Comparison of ENCODE assay signal across 8 cellular contexts in the genomic region with DNA sequence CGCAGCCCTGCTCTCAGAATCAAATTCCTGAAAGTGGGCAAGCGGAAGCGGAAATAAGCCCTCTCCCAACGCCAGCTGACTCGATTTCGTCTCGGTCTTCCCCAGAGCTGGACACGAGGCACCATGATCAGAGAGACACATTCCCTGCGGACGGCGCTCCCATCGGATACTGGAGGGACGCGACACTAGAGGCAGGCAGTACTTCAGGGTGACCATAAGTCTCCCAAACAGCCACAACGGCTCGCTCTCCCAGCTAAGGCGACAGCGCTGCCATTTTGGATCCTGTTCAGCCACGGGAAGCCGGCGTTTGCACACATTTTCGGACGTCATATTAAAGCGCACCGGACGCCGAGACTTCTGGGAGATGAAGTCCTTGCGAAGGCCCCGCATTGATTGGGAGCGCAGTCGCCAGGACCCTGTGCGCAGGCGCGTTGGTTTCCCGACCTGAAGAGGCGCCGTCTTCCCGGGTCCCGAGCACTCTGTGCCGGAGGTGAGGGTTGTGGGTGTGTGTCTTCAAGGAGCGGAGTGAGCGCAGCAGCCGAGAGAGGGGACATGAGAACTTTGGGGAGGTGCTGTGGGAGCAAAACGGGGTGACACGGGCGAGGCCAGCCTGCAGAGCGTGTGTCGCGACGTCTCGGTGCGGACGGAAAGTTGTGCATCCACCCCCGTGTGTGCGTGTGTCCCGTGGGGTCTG. TPM values are rescaled to one million over a fixed set of nuclear protein-coding genes. Genes with fewer than 3 reads are reported as not detected.
A peak's percentile ranks its signal among the peaks of the same experiment; 100 is the strongest.
DNase-seq lines count a peak whose midpoint lies in the region; ATAC-seq lines count a peak whose summit lies in the region.

A gene (plus strand): TSS at position 439 of the 694 bp plus-strand sequence. CDS start 10,418 bp downstream, outside the sequence.

- H3K4me3 ChIP-seq in effector memory CD4-positive, alpha-beta T cell (ENCODE audit: insufficient read depth, low read depth, low read length, poor library complexity, severe bottlenecking): peak within 1 kb of the TSS; percentile 93

- DNase-seq in COR-L47 (lab: John Stamatoyannopoulos, UW) (peak; percentile 95), HT-29 (ENCODE audit: low spot score) (peak; percentile 97), lung microvascular endothelial cell (ENCODE audit: low read depth in 2 of 2) (peak; percentile 98)
- peak; percentile 92 for DNase-seq in NK-92 treated with Interleukin-12 subunit alpha and Interleukin-12 subunit beta, amount 100 ng/mL, for 24 hours (lab: John Stamatoyannopoulos, UW)
- DNase-seq in activated CD8-positive, alpha-beta memory T cell treated with anti-CD3 and anti-CD28 coated beads for 4 hours (ENCODE audit: low read depth in 2 of 2): peak; percentile 95 to 96
- peak; percentile 93 to 97 (median 95) for DNase-seq in effector memory CD4-positive, alpha-beta T cell
- peak; percentile 92 to 95 (median 94) for DNase-seq in stimulated activated CD4-positive, alpha-beta T cell treated with anti-CD3 and anti-CD28 coated beads, TNF-alpha, amount 100 ng/mL, for 4 hours (ENCODE audit: low read depth in 3 of 3)

- H3K4me1 ChIP-seq in effector memory CD4-positive, alpha-beta T cell (ENCODE audit: control insufficient read depth, insufficient read depth, low read length, poor library complexity, severe bottlenecking): peaks cover 7% of the 10 kb centered on the region

- H3K27ac ChIP-seq in effector memory CD4-positive, alpha-beta T cell (ENCODE audit: insufficient read depth, low read length, poor library complexity, severe bottlenecking): peak within 1 kb of the TSS; percentile 85

- H3K9me3 ChIP-seq in effector memory CD4-positive, alpha-beta T cell (ENCODE audit: control insufficient read depth, low read length): no peaks in the 10 kb centered on the region

- no peaks in the 10 kb centered on the region for H3K36me3 ChIP-seq in effector memory CD4-positive, alpha-beta T cell (ENCODE audit: control insufficient read depth, insufficient read depth, low read length)

- H3K27me3 ChIP-seq in effector memory CD4-positive, alpha-beta T cell (replicated peaks; ENCODE audit: control insufficient read depth, insufficient read depth, low read length, poor library complexity, severe bottlenecking): no peaks in the 10 kb centered on the region

- ATAC-seq in GM21360 (IDR thresholded peaks at IDR 0.05; ENCODE audit: unreplicated experiment): peak; percentile 91

RNA-seq across cellular contexts. Expression of the gene that starts here (rescaled TPM):
- total RNA-seq in HT-29 (2014; rRNA removed; shearing (Covaris generic)): 0.69 and 0.70 TPM in 2 replicates
- 4.6 and 7.3 TPM in 2 replicates for total RNA-seq in lung microvascular endothelial cell

Comparison
In these comparisons a context has a peak if more than half of its experiments do, and no peak if none do; other contexts are left out.
1. Peak in every context shown above with its lines: DNase-seq, ATAC-seq, H3K4me3 ChIP-seq and H3K27ac ChIP-seq.
2. Peak in DNase-seq in HT-29; RNA of the gene not detected or under 1 TPM.